Comparison of ENCODE assay signal across 22 cellular contexts in the genomic region with DNA sequence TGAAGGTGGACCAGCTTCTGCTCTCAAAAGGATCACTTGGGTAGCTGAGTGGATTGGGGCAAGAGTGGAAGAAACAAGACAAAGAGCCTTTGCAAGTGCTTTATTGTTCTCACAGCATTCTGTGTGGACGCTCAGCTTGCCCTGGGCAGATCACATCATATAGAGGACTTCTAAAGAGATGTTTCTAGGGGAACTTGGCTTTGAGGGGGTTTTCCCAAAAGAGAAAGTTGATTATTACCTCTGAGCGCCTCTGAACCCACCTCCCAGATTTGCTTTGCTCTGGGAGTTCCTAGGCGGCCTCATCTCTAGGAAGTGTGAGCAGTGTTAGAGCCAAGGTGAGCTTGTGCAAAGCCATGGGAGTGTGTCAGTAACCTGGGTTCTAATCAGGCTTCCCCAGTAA.
A peak's percentile ranks its signal among the peaks of the same experiment; 100 is the strongest.
DNase-seq lines count a peak whose midpoint lies in the region; ATAC-seq and TF ChIP-seq lines count a peak whose summit lies in the region.
"Had no signal": no experiment of that assay in that cellular context is flagged by ENCODE, and none has a peak within 500 bp of the region (broad histone marks: within the 10 kb centered on the region; RNA-seq: fewer than 3 reads in every experiment).

No MANE protein-coding gene starts in this region.

- H3K27ac ChIP-seq in testis = no peak overlapping the region
- H3K27ac ChIP-seq: HL-60, PC-9, SJCRH30 had no signal

- no peak for TF ChIP-seq CTCF in testis (IDR thresholded peaks at IDR 0.05)

- peaks cover 28% of the 10 kb centered on the region for H3K4me1 Mint-ChIP-seq in activated naive CD4-positive, alpha-beta T cell treated with anti-CD3 and anti-CD28 coated beads, Interleukin-2, amount 50 U/mL, for 24 hours
- peaks cover 49 to 77% of the 10 kb centered on the region in 2 donors for H3K4me1 Mint-ChIP-seq in immature natural killer cell
- H3K4me1 Mint-ChIP-seq in activated T-cell treated with anti-CD3 and anti-CD28 coated beads, Interleukin-2, amount 50 U/mL, for 4 hours (ENCODE audit: low read depth) = peaks cover 22% of the 10 kb centered on the region

- ATAC-seq in HG02610 (IDR thresholded peaks at IDR 0.05; ENCODE audit: unreplicated experiment) = peak; percentile 51
- no peak for ATAC-seq in activated T-cell treated with anti-CD3 and anti-CD28 coated beads, Interleukin-2, amount 50 U/mL, for 4 hours
- ATAC-seq: Right ventricle myocardium inferior, SK-N-SH treated with all-trans-retinoic acid at 6 μM for 48 hours had no signal

- peaks cover 10% of the 10 kb centered on the region for H3K9me3 Mint-ChIP-seq in activated naive CD4-positive, alpha-beta T cell treated with anti-CD3 and anti-CD28 coated beads, Interleukin-2, amount 50 U/mL, for 24 hours
- peaks cover 0 to 1% (median 0%) of the 10 kb centered on the region in 6 donors for H3K9me3 Mint-ChIP-seq in immature natural killer cell
- H3K9me3 Mint-ChIP-seq in activated T-cell treated with anti-CD3 and anti-CD28 coated beads, Interleukin-2, amount 50 U/mL, for 4 hours = peaks cover 12% of the 10 kb centered on the region

- intact Hi-C loops in testis (cut with DNase I; ENCODE audit: low total_unique reads) = no loop called here

- no peaks in the 10 kb centered on the region for H3K9me3 ChIP-seq in testis
- H3K9me3 ChIP-seq: SJCRH30 had no signal

- no peak for DNase-seq in activated naive CD4-positive, alpha-beta T cell treated with anti-CD3 and anti-CD28 coated beads, Interleukin-2, amount 50 U/mL, for 16 hours
- DNase-seq in immature natural killer cell (no peak), testis (peak; percentile 4), kidney glomerular epithelial cell (lab: John Stamatoyannopoulos, UW) (no peak)
- DNase-seq in activated T-cell treated with anti-CD3 and anti-CD28 coated beads, Interleukin-2, amount 50 U/mL, for 4 hours = no peak
- DNase-seq: H7; NCI-H1048; NCI-H1417; NCI-H1694; NCI-H2029 treated with DMSO at 0.1 percent for 48 hours; NCI-H446 treated with DMSO at 0.1 percent for 48 hours; NCI-H526; NCI-H82; NK-92 treated with Interleukin-12 subunit alpha and Interleukin-12 subunit beta, amount 100 ng/mL, for 24 hours; PC-9; SJCRH30 had no signal

- no peak overlapping the region for H3K4me3 Mint-ChIP-seq in activated naive CD4-positive, alpha-beta T cell treated with anti-CD3 and anti-CD28 coated beads, Interleukin-2, amount 50 U/mL, for 24 hours
- H3K4me3 Mint-ChIP-seq in immature natural killer cell = no peak overlapping the region
- H3K4me3 Mint-ChIP-seq in activated T-cell treated with anti-CD3 and anti-CD28 coated beads, Interleukin-2, amount 50 U/mL, for 4 hours = no peak overlapping the region
- H3K4me3 Mint-ChIP-seq: IgD-negative memory B cell had no signal

- TF ChIP-seq POLR2A in testis (IDR thresholded peaks at IDR 0.05) = no peak

- H3K27ac Mint-ChIP-seq in activated naive CD4-positive, alpha-beta T cell treated with anti-CD3 and anti-CD28 coated beads, Interleukin-2, amount 50 U/mL, for 24 hours = peak overlapping the region; percentile 19
- peak overlapping the region in 5 of 6 donors; percentile 13 to 71 (median 57) for H3K27ac Mint-ChIP-seq in immature natural killer cell

- H3K27me3 Mint-ChIP-seq in activated naive CD4-positive, alpha-beta T cell treated with anti-CD3 and anti-CD28 coated beads, Interleukin-2, amount 50 U/mL, for 24 hours = no peaks in the 10 kb centered on the region
- peaks cover 0 to 10% (median 2%) of the 10 kb centered on the region in 3 donors for H3K27me3 Mint-ChIP-seq in immature natural killer cell (ENCODE audit: low read depth in 3 of 3)
- no peaks in the 10 kb centered on the region for H3K27me3 Mint-ChIP-seq in activated T-cell treated with anti-CD3 and anti-CD28 coated beads, Interleukin-2, amount 50 U/mL, for 4 hours (ENCODE audit: low read depth)
- H3K27me3 Mint-ChIP-seq: IgD-negative memory B cell had no signal

- WGBS in testis, 2 donors = 96 to 98% methylated on average over 3 of the region's 3 CpGs

- no peaks in the 10 kb centered on the region for H3K36me3 ChIP-seq in testis (ENCODE audit: low read depth, missing control alignments)
- H3K36me3 ChIP-seq: SJCRH30 had no signal

- H3K4me3 ChIP-seq in testis = no peak overlapping the region
- H3K4me3 ChIP-seq: PC-9, SJCRH30 had no signal

- H3K27me3 ChIP-seq in testis = no peaks in the 10 kb centered on the region
- H3K27me3 ChIP-seq: SJCRH30 had no signal

- H3K36me3 Mint-ChIP-seq in activated naive CD4-positive, alpha-beta T cell treated with anti-CD3 and anti-CD28 coated beads, Interleukin-2, amount 50 U/mL, for 24 hours = peaks cover 12% of the 10 kb centered on the region
- H3K36me3 Mint-ChIP-seq in immature natural killer cell = peaks cover 20 to 44% (median 34%) of the 10 kb centered on the region in 3 donors
- H3K36me3 Mint-ChIP-seq in activated T-cell treated with anti-CD3 and anti-CD28 coated beads, Interleukin-2, amount 50 U/mL, for 4 hours (ENCODE audit: insufficient read depth) = peaks cover 13% of the 10 kb centered on the region

- no peaks in the 10 kb centered on the region for H3K4me1 ChIP-seq in testis
- H3K4me1 ChIP-seq: SJCRH30 had no signal
